In the genomic region with DNA sequence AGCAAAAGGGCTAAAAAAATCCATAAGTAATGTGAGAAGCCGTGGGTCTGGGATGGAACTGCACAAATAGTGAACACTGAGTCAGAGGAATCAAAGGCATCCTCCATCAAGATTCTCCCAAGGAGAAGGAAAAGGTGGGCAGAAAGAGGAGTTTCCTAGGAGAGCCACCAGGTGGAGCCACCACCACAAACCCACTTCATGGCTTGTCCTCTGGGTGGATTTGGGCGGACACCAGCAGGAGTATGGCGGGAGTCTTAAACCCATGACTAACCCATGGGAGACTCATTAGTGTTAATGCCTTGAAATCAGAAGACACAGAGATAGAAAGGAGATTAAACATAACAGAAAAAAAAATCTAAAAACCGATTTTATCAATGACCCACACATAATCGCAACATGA, we compare ENCODE assay signal across 1 cellular context.
TF ChIP-seq lines count a peak whose summit lies in the region.

No MANE protein-coding gene starts in this region.

TF ChIP-seq in GM23338, 12 proteins besides CTCF, POLR2A, EP300 and RAD21 (continued from another document):
- TF ChIP-seq, protein P1, sequence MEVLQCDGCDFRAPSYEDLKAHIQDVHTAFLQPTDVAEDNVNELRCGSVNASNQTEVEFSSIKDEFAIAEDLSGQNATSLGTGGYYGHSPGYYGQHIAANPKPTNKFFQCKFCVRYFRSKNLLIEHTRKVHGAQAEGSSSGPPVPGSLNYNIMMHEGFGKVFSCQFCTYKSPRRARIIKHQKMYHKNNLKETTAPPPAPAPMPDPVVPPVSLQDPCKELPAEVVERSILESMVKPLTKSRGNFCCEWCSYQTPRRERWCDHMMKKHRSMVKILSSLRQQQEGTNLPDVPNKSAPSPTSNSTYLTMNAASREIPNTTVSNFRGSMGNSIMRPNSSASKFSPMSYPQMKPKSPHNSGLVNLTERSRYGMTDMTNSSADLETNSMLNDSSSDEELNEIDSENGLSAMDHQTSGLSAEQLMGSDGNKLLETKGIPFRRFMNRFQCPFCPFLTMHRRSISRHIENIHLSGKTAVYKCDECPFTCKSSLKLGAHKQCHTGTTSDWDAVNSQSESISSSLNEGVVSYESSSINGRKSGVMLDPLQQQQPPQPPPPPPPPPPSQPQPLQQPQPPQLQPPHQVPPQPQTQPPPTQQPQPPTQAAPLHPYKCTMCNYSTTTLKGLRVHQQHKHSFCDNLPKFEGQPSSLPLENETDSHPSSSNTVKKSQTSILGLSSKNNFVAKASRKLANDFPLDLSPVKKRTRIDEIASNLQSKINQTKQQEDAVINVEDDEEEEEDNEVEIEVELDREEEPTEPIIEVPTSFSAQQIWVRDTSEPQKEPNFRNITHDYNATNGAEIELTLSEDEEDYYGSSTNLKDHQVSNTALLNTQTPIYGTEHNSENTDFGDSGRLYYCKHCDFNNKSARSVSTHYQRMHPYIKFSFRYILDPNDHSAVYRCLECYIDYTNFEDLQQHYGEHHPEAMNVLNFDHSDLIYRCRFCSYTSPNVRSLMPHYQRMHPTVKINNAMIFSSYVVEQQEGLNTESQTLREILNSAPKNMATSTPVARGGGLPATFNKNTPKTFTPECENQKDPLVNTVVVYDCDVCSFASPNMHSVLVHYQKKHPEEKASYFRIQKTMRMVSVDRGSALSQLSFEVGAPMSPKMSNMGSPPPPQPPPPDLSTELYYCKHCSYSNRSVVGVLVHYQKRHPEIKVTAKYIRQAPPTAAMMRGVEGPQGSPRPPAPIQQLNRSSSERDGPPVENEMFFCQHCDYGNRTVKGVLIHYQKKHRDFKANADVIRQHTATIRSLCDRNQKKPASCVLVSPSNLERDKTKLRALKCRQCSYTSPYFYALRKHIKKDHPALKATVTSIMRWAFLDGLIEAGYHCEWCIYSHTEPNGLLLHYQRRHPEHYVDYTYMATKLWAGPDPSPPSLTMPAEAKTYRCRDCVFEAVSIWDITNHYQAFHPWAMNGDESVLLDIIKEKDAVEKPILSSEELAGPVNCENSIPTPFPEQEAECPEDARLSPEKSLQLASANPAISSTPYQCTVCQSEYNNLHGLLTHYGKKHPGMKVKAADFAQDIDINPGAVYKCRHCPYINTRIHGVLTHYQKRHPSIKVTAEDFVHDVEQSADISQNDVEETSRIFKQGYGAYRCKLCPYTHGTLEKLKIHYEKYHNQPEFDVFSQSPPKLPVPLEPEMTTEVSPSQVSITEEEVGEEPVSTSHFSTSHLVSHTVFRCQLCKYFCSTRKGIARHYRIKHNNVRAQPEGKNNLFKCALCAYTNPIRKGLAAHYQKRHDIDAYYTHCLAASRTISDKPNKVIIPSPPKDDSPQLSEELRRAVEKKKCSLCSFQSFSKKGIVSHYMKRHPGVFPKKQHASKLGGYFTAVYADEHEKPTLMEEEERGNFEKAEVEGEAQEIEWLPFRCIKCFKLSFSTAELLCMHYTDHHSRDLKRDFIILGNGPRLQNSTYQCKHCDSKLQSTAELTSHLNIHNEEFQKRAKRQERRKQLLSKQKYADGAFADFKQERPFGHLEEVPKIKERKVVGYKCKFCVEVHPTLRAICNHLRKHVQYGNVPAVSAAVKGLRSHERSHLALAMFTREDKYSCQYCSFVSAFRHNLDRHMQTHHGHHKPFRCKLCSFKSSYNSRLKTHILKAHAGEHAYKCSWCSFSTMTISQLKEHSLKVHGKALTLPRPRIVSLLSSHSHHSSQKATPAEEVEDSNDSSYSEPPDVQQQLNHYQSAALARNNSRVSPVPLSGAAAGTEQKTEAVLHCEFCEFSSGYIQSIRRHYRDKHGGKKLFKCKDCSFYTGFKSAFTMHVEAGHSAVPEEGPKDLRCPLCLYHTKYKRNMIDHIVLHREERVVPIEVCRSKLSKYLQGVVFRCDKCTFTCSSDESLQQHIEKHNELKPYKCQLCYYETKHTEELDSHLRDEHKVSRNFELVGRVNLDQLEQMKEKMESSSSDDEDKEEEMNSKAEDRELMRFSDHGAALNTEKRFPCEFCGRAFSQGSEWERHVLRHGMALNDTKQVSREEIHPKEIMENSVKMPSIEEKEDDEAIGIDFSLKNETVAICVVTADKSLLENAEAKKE (CRISPR knock-in tag; IDR thresholded peaks at IDR 0.05) = no peak
- TF ChIP-seq STAT1 (IDR thresholded peaks at IDR 0.05; ENCODE audit: unreplicated experiment) = no peak
- no peak for TF ChIP-seq ZNF114 (CRISPR knock-in tag; IDR thresholded peaks at IDR 0.05)
